In genomic region chr3:81581966-81582599, GRCh38 we compare ENCODE assay signal across 8 cellular contexts.
DNase-seq lines count a peak whose midpoint lies in the region; ATAC-seq, FAIRE-seq and TF ChIP-seq lines count a peak whose summit lies in the region.

No MANE protein-coding gene starts in this region.

- no peaks in the 10 kb centered on the region for H3K9me3 Mint-ChIP-seq in activated naive CD4-positive, alpha-beta T cell treated with anti-CD3 and anti-CD28 coated beads for 36 hours

- WGBS in spleen, 5 donors: 50 to 63% (median 56%) methylated on average over 5 of the region's 5 CpGs

- H3K27me3 ChIP-seq in WERI-Rb-1 (ENCODE audit: insufficient read depth, low read depth, severe bottlenecking) (no peaks in the 10 kb centered on the region), spleen (replicated peaks in 1 of 7) (no peaks in the 10 kb centered on the region)

- FAIRE-seq in HTR-8/SVneo (lab: Jason Lieb, UNC): peak; percentile 58

- no peaks in the 10 kb centered on the region for H3K9me3 ChIP-seq in WERI-Rb-1 (ENCODE audit: severe bottlenecking)
- H3K9me3 ChIP-seq in spleen: no peaks in the 10 kb centered on the region

- no peaks in the 10 kb centered on the region for H3K27me3 Mint-ChIP-seq in activated naive CD4-positive, alpha-beta T cell treated with anti-CD3 and anti-CD28 coated beads for 36 hours (ENCODE audit: low read depth)

- CTCF ChIA-PET in activated naive CD4-positive, alpha-beta T cell treated with anti-CD3 and anti-CD28 coated beads for 36 hours (lab: Charles Lee): no interaction called here

- peak; percentile 84 for ATAC-seq in GM21360 (IDR thresholded peaks at IDR 0.05; ENCODE audit: unreplicated experiment)

- peaks cover 8% of the 10 kb centered on the region for H3K36me3 Mint-ChIP-seq in activated naive CD4-positive, alpha-beta T cell treated with anti-CD3 and anti-CD28 coated beads for 36 hours (ENCODE audit: low read depth)

- H3K4me3 ChIP-seq in WERI-Rb-1 (ENCODE audit: low read depth, low read length) (no peak overlapping the region), spleen (no peak overlapping the region)

- TF ChIP-seq POLR2A in spleen (IDR thresholded peaks at IDR 0.05): no peak

- peak; percentile 46 for DNase-seq in activated naive CD4-positive, alpha-beta T cell treated with anti-CD3 and anti-CD28 coated beads for 36 hours
- no peak for DNase-seq in activated naive CD4-positive, alpha-beta T cell treated with Interleukin-2 at 50 U/mL for 16 hours
- DNase-seq in HTR-8/SVneo (ENCODE audit: insufficient read length, low spot score) (peak; percentile 3), WERI-Rb-1 (peak; percentile 51), head of caudate nucleus (peak in 30 of 42 donors; percentile 3 to 63 (median 24)), spleen (no peak), GM19238 (ENCODE audit: insufficient read length, low spot score) (no peak)

- no peaks in the 10 kb centered on the region for H3K4me1 Mint-ChIP-seq in activated naive CD4-positive, alpha-beta T cell treated with anti-CD3 and anti-CD28 coated beads for 36 hours (ENCODE audit: low read depth)

- no peaks in the 10 kb centered on the region for H3K4me1 ChIP-seq in spleen

- intact Hi-C loops in activated naive CD4-positive, alpha-beta T cell treated with anti-CD3 and anti-CD28 coated beads for 36 hours (cut with micrococcal nuclease): loop anchor here (1.0 to 5.0 kb wide), 2 partner anchors 180 to 551 kb away; partner anchors contain the start of gene GBE1
- intact Hi-C loops in head of caudate nucleus (cut with DNase I) (no loop called here), spleen (cut with DNase I; ENCODE audit: low total_unique reads) (no loop called here)

- TF ChIP-seq CTCF in WERI-Rb-1 (IDR thresholded peaks at IDR 0.05; ENCODE audit: low read depth, low read length) (peak; percentile 67), spleen (IDR thresholded peaks at IDR 0.05 in 8 of 11, conservative IDR thresholded peaks at IDR 0.05 in 3 of 11) (peak in 8 of 11 experiments; percentile 5 to 61 (median 44))

- H3K27ac ChIP-seq in WERI-Rb-1: no peak overlapping the region
- no peak overlapping the region for H3K27ac ChIP-seq in spleen

- H3K27ac Mint-ChIP-seq in activated naive CD4-positive, alpha-beta T cell treated with anti-CD3 and anti-CD28 coated beads for 36 hours: no peak overlapping the region

- H3K4me3 Mint-ChIP-seq in activated naive CD4-positive, alpha-beta T cell treated with anti-CD3 and anti-CD28 coated beads for 36 hours: no peak overlapping the region

- no peaks in the 10 kb centered on the region for H3K36me3 ChIP-seq in WERI-Rb-1
- H3K36me3 ChIP-seq in spleen: peaks cover 0 to 29% (median 0%) of the 10 kb centered on the region in 6 donors

Comparison
In these comparisons a context has a peak if more than half of its experiments do, and no peak if none do; other contexts are left out.
1. DNase-seq: peak in activated naive CD4-positive, alpha-beta T cell treated with anti-CD3 and anti-CD28 coated beads for 36 hours (single experiment), HTR-8/SVneo (single experiment), WERI-Rb-1 (single experiment) and head of caudate nucleus (30 of 42); none in activated naive CD4-positive, alpha-beta T cell treated with Interleukin-2 at 50 U/mL for 16 hours (single experiment), spleen (single experiment) and GM19238 (single experiment).